Comparison of ENCODE assay signal across 1 cellular context in the genomic region with DNA sequence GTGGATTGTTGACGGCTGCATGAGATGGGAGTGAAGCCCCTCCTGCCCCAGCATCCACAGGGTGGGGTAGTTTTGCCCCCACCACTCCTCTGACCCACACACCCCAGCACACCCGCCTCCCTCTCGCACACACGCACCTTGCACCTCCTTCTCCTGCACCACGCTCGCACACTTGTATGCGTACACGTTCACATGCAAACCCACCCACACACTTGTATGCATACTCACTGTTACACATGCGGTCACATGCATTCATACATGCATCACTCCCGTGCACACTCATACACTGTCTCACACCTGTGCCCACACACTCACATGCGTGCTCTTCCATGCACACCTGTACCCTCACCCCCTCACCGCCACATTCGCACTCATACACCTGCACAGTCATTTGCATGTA.
TF ChIP-seq lines count a peak whose summit lies in the region.

No MANE protein-coding gene starts in this region.

TF ChIP-seq in H1, 55 proteins besides CTCF, POLR2A, EP300 and RAD21:
- no peak for TF ChIP-seq CREB1 (IDR thresholded peaks at IDR 0.05)
- TF ChIP-seq CTBP2 (IDR thresholded peaks at IDR 0.05; ENCODE audit: borderline replicate concordance, insufficient read depth, insufficient read length, low read length): no peak
- no peak for TF ChIP-seq BRCA1 (IDR thresholded peaks at IDR 0.05; ENCODE audit: low read depth, low read length)
- TF ChIP-seq NANOG (IDR thresholded peaks at IDR 0.05; ENCODE audit: insufficient read depth, low read depth, low read length, poor library complexity, severe bottlenecking): no peak
- no peak for TF ChIP-seq BCL11A (IDR thresholded peaks at IDR 0.05; ENCODE audit: low read depth in 2 of 2, low read length in 2 of 2)
- no peak for TF ChIP-seq TAF1 (IDR thresholded peaks at IDR 0.05; ENCODE audit: low read depth, low read length)
- no peak for TF ChIP-seq KDM5A (IDR thresholded peaks at IDR 0.05; ENCODE audit: low read length)
- no peak for TF ChIP-seq SIX5 (IDR thresholded peaks at IDR 0.05; ENCODE audit: low read depth, low read length)
- TF ChIP-seq SP4 (IDR thresholded peaks at IDR 0.05; ENCODE audit: low read length): no peak
- TF ChIP-seq CHD2 (IDR thresholded peaks at IDR 0.05; ENCODE audit: low read length): no peak
- TF ChIP-seq, protein P1, sequence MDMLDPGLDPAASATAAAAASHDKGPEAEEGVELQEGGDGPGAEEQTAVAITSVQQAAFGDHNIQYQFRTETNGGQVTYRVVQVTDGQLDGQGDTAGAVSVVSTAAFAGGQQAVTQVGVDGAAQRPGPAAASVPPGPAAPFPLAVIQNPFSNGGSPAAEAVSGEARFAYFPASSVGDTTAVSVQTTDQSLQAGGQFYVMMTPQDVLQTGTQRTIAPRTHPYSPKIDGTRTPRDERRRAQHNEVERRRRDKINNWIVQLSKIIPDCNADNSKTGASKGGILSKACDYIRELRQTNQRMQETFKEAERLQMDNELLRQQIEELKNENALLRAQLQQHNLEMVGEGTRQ (IDR thresholded peaks at IDR 0.05; ENCODE audit: low read length): no peak
- no peak for TF ChIP-seq SRF (IDR thresholded peaks at IDR 0.05; ENCODE audit: low read depth, low read length)
- TF ChIP-seq POU5F1 (IDR thresholded peaks at IDR 0.05; ENCODE audit: low read depth, low read length): no peak
- TF ChIP-seq RNF2 (IDR thresholded peaks at IDR 0.05; ENCODE audit: borderline replicate concordance, low read depth, low read length, missing control alignments, poor library complexity, severe bottlenecking): no peak
- TF ChIP-seq HDAC2 (IDR thresholded peaks at IDR 0.05; ENCODE audit: borderline replicate concordance in 1 of 2, low read depth in 2 of 2, low read length in 2 of 2): no peak
- TF ChIP-seq TCF12 (IDR thresholded peaks at IDR 0.05; ENCODE audit: low read depth, low read length): no peak
- no peak for TF ChIP-seq MAFK (IDR thresholded peaks at IDR 0.05; ENCODE audit: low read depth, low read length)
- TF ChIP-seq KDM1A (IDR thresholded peaks at IDR 0.05; ENCODE audit: borderline replicate concordance, low read length): no peak
- TF ChIP-seq TBP (IDR thresholded peaks at IDR 0.05; ENCODE audit: low read depth, low read length): no peak
